2 cellular contexts compared by ENCODE assay signal in genomic region chr7:98856021-98856422, GRCh38.
TF ChIP-seq lines count a peak whose summit lies in the region.

No MANE protein-coding gene starts in this region.

TF ChIP-seq in HepG2, 621 proteins besides CTCF, POLR2A, EP300 and RAD21:
- peak; percentile 91 for TF ChIP-seq ZNF629 (CRISPR knock-in tag; conservative IDR thresholded peaks at IDR 0.05)
- no peak for TF ChIP-seq ZMAT5 (CRISPR knock-in tag; IDR thresholded peaks at IDR 0.05; ENCODE audit: borderline replicate concordance, low read depth)

TF ChIP-seq in GM12878, 131 proteins besides CTCF, POLR2A, EP300 and RAD21:
- TF ChIP-seq ZNF622 (IDR thresholded peaks at IDR 0.05), result no peak
